1 cellular context compared by ENCODE assay signal in genomic region chr6:137656735-137657134, GRCh38.
TF ChIP-seq lines count a peak whose summit lies in the region.

No MANE protein-coding gene starts in this region.

TF ChIP-seq in SK-N-SH treated with all-trans-retinoic acid at 6 μM for 48 hours, 23 proteins besides CTCF, POLR2A, EP300 and RAD21 (continued from another document):
- no peak for TF ChIP-seq ZFP3 (CRISPR knock-in tag; IDR thresholded peaks at IDR 0.05)
- no peak for TF ChIP-seq RARB (CRISPR knock-in tag; IDR thresholded peaks at IDR 0.05)
- TF ChIP-seq ZFP30 (CRISPR knock-in tag; IDR thresholded peaks at IDR 0.05) = no peak
- no peak for TF ChIP-seq CSDC2 (CRISPR knock-in tag; IDR thresholded peaks at IDR 0.05)
- no peak for TF ChIP-seq BACH2 (CRISPR knock-in tag; IDR thresholded peaks at IDR 0.05; ENCODE audit: borderline replicate concordance)
- TF ChIP-seq CSRNP3 (CRISPR knock-in tag; IDR thresholded peaks at IDR 0.05) = no peak
- TF ChIP-seq POU6F1 (CRISPR knock-in tag; IDR thresholded peaks at IDR 0.05; ENCODE audit: borderline replicate concordance, low read depth) = no peak
- no peak for TF ChIP-seq GLIS3 (CRISPR knock-in tag; IDR thresholded peaks at IDR 0.05)
- no peak for TF ChIP-seq ZNF565 (CRISPR knock-in tag; conservative IDR thresholded peaks at IDR 0.05; ENCODE audit: low read depth)
- TF ChIP-seq ZNF8 (CRISPR knock-in tag; IDR thresholded peaks at IDR 0.05) = no peak
- no peak for TF ChIP-seq ISL1 (CRISPR knock-in tag; IDR thresholded peaks at IDR 0.05)
- TF ChIP-seq ARNTL (CRISPR knock-in tag; IDR thresholded peaks at IDR 0.05; ENCODE audit: borderline replicate concordance, low read depth) = no peak
